In genomic region chr2:201572822-201573493, GRCh38 we compare ENCODE assay signal across 22 cellular contexts.
A peak's percentile ranks its signal among the peaks of the same experiment; 100 is the strongest.
DNase-seq lines count a peak whose midpoint lies in the region; FAIRE-seq and TF ChIP-seq lines count a peak whose summit lies in the region.
"Had no signal": no experiment of that assay in that cellular context is flagged by ENCODE, and none has a peak within 500 bp of the region (broad histone marks: within the 10 kb centered on the region; RNA-seq: fewer than 3 reads in every experiment).

No MANE protein-coding gene starts in this region.

- no peaks in the 10 kb centered on the region for H3K27me3 ChIP-seq in thyroid gland
- H3K27me3 ChIP-seq: gastrocnemius medialis, right atrium auricular region had no signal

- H3K4me3 Mint-ChIP-seq in IgD-negative memory B cell: peak overlapping the region in 3 of 4 donors; percentile 12 to 78 (median 43)
- no peak overlapping the region for H3K4me3 Mint-ChIP-seq in activated CD4-positive, alpha-beta memory T cell treated with anti-CD3 and anti-CD28 coated beads, Interleukin-2, amount 10 ng/mL, durations not matched to agents 7 days and 5 days

- peaks cover 1% of the 10 kb centered on the region for H3K36me3 Mint-ChIP-seq in IgD-negative memory B cell
- H3K36me3 Mint-ChIP-seq in activated CD4-positive, alpha-beta memory T cell treated with anti-CD3 and anti-CD28 coated beads, Interleukin-2, amount 10 ng/mL, durations not matched to agents 7 days and 5 days (ENCODE audit: low read depth): no peaks in the 10 kb centered on the region
- H3K36me3 Mint-ChIP-seq: naive thymus-derived CD8-positive, alpha-beta T cell had no signal

- intact Hi-C loops in thyroid gland (cut with DNase I): no loop called here

- H3K4me3 ChIP-seq in thyroid gland (replicated peaks in 1 of 3): no peak overlapping the region
- H3K4me3 ChIP-seq: gastrocnemius medialis, right atrium auricular region had no signal

- H3K36me3 ChIP-seq in thyroid gland: no peaks in the 10 kb centered on the region
- H3K36me3 ChIP-seq: gastrocnemius medialis, right atrium auricular region had no signal

- H3K9me3 Mint-ChIP-seq in IgD-negative memory B cell: no peaks in the 10 kb centered on the region
- H3K9me3 Mint-ChIP-seq in activated CD4-positive, alpha-beta memory T cell treated with anti-CD3 and anti-CD28 coated beads, Interleukin-2, amount 10 ng/mL, durations not matched to agents 7 days and 5 days: peaks cover 2% of the 10 kb centered on the region
- H3K9me3 Mint-ChIP-seq: naive thymus-derived CD8-positive, alpha-beta T cell had no signal

- POLR2A ChIA-PET in activated CD4-positive, alpha-beta memory T cell treated with anti-CD3 and anti-CD28 coated beads, Interleukin-2, amount 10 ng/mL, durations not matched to agents 7 days and 5 days (lab: Charles Lee): interaction anchor here (0.7 kb wide), 1 partner anchor 294 kb away, joined by 3 read pairs; no protein-coding TSS in a partner anchor

- TF ChIP-seq POLR2A in GM12891 (IDR thresholded peaks at IDR 0.05; ENCODE audit: low read depth, low read length) (no peak), thyroid gland (IDR thresholded peaks at IDR 0.05) (no peak)

- TF ChIP-seq CTCF in thyroid gland (IDR thresholded peaks at IDR 0.05): no peak

- H3K27ac Mint-ChIP-seq in IgD-negative memory B cell: peak overlapping the region; percentile 47 to 93 (median 80)
- H3K27ac Mint-ChIP-seq in activated CD4-positive, alpha-beta memory T cell treated with anti-CD3 and anti-CD28 coated beads, Interleukin-2, amount 10 ng/mL, durations not matched to agents 7 days and 5 days: no peak overlapping the region

- H3K4me1 ChIP-seq in thyroid gland: no peaks in the 10 kb centered on the region
- H3K4me1 ChIP-seq: gastrocnemius medialis, right atrium auricular region had no signal

- H3K27me3 Mint-ChIP-seq in IgD-negative memory B cell: no peaks in the 10 kb centered on the region
- H3K27me3 Mint-ChIP-seq in activated CD4-positive, alpha-beta memory T cell treated with anti-CD3 and anti-CD28 coated beads, Interleukin-2, amount 10 ng/mL, durations not matched to agents 7 days and 5 days: no peaks in the 10 kb centered on the region

- 94% methylated on average over 2 of the region's 2 CpGs for WGBS in thyroid gland, 2 donors

- CTCF ChIA-PET in activated CD4-positive, alpha-beta memory T cell treated with anti-CD3 and anti-CD28 coated beads, Interleukin-2, amount 10 ng/mL, durations not matched to agents 7 days and 5 days (lab: Charles Lee): no interaction called here

- peak; percentile 16 for FAIRE-seq in GM12891 (lab: Jason Lieb, UNC)
- peak; percentile 56 for FAIRE-seq in GM19239 (lab: Jason Lieb, UNC)
- FAIRE-seq: HepG2, kidney, TTC549 had no signal

- H3K9me3 ChIP-seq in thyroid gland: no peaks in the 10 kb centered on the region
- H3K9me3 ChIP-seq: gastrocnemius medialis, right atrium auricular region had no signal

- H3K4me1 Mint-ChIP-seq in IgD-negative memory B cell: peaks cover 14 to 32% (median 19%) of the 10 kb centered on the region in 3 donors
- H3K4me1 Mint-ChIP-seq in activated CD4-positive, alpha-beta memory T cell treated with anti-CD3 and anti-CD28 coated beads, Interleukin-2, amount 10 ng/mL, durations not matched to agents 7 days and 5 days: peaks cover 3% of the 10 kb centered on the region

- H3K27ac ChIP-seq in thyroid gland: no peak overlapping the region
- H3K27ac ChIP-seq: gastrocnemius medialis, right atrium auricular region had no signal

- no peak for DNase-seq in GM12891 (ENCODE audit: insufficient read length, low spot score)
- no peak for DNase-seq in GM19239 (ENCODE audit: insufficient read length, low spot score)
- peak; percentile 5 for DNase-seq in germinal center (ENCODE audit: low spot score)
- DNase-seq in ecto neural progenitor cell (ENCODE audit: low spot score): no peak
- no peak for DNase-seq in activated CD4-positive, alpha-beta memory T cell treated with anti-CD3 and anti-CD28 coated beads, Interleukin-2, amount 10 ng/mL, durations not matched to agents 7 days and 5 days
- DNase-seq in thyroid gland: no peak
- DNase-seq: activated CD4-positive, alpha-beta T cell treated with anti-CD3 and anti-CD28 coated beads for 48 hours; activated CD8-positive, alpha-beta memory T cell treated with anti-CD3 and anti-CD28 coated beads, Interleukin-2, amount 50 U/mL, for 48 hours; activated effector memory CD4-positive, alpha-beta T cell treated with anti-CD3 and anti-CD28 coated beads, Interleukin-2, amount 50 U/mL, for 16 hours; COR-L47; DND-41; gastrocnemius medialis; kidney; mammary epithelial cell; naive thymus-derived CD8-positive, alpha-beta T cell; NCI-H1694; RPMI8226; SW 1271 had no signal

TF ChIP-seq in GM12891, 5 proteins besides CTCF, POLR2A, EP300 and RAD21:
- no peak for TF ChIP-seq PAX5 (IDR thresholded peaks at IDR 0.05; ENCODE audit: insufficient read depth, low read length, severe bottlenecking)
- TF ChIP-seq TAF1 (IDR thresholded peaks at IDR 0.05; ENCODE audit: low read depth, low read length): no peak
- no peak for TF ChIP-seq POLR2AphosphoS5 (IDR thresholded peaks at IDR 0.05; ENCODE audit: low read depth, low read length)
- no peak for TF ChIP-seq SPI1 (IDR thresholded peaks at IDR 0.05; ENCODE audit: low read depth, low read length)
- TF ChIP-seq POU2F2 (IDR thresholded peaks at IDR 0.05; ENCODE audit: low read depth, low read length): no peak
